Comparison of ENCODE assay signal across 25 cellular contexts in the genomic region with DNA sequence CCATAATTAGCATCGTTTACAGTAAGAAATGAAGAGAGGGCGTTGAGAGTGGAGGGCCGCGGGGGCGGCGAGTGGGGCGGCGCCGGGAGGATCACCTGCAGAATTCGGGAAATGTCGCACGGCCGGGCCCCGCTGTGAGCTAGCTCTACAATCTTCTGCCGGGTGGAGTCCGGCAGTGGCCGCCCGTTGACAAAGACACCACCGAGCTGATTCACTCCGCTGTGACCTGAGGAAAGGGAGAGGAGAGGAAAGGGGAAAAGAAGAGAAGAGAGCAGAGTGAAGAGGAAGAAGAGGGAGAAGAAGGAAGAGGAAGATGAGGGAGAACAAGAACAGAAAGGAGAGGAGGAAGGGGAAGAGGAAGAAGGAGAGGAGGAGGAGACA. TPM values are rescaled to one million over a fixed set of nuclear protein-coding genes. Genes with fewer than 3 reads are reported as not detected.
DNase-seq lines count a peak whose midpoint lies in the region; ATAC-seq, FAIRE-seq and TF ChIP-seq lines count a peak whose summit lies in the region.
"Had no signal": no experiment of that assay in that cellular context is flagged by ENCODE, and none has a peak within 500 bp of the region (broad histone marks: within the 10 kb centered on the region; RNA-seq: fewer than 3 reads in every experiment).

No MANE protein-coding gene starts in this region.

- ATAC-seq in HG02642 (IDR thresholded peaks at IDR 0.05; ENCODE audit: poor library complexity, unreplicated experiment) = no peak
- ATAC-seq: activated T-helper 17 cell treated with anti-CD3 and anti-CD28 coated beads, Interleukin-2, amount 50 U/mL, for 72 hours; left ventricle myocardium superior; stimulated activated naive CD8-positive, alpha-beta T cell treated with anti-CD3 and anti-CD28 coated beads, Interleukin-15, Interleukin-2, amounts not matched to agents 100 U/mL and 50 U/mL, for 24 hours had no signal

- H3K9me3 Mint-ChIP-seq in neural crest cell = no peaks in the 10 kb centered on the region
- H3K9me3 Mint-ChIP-seq: activated T-helper 17 cell treated with anti-CD3 and anti-CD28 coated beads, Interleukin-2, amount 50 U/mL, for 72 hours had no signal

- no peaks in the 10 kb centered on the region for H3K4me1 ChIP-seq in HEK293 (ENCODE audit: control insufficient read depth, insufficient read depth, low read length)
- H3K4me1 ChIP-seq in endocrine pancreas (ENCODE audit: control insufficient read depth, insufficient read depth, low read length) = peaks cover 8% of the 10 kb centered on the region
- H3K4me1 ChIP-seq in small intestine (ENCODE audit: control insufficient read depth in 2 of 2, insufficient read depth in 1 of 2, low read depth in 1 of 2, low read length in 1 of 2) = peaks cover 0 to 3% of the 10 kb centered on the region in 2 donors
- H3K4me1 ChIP-seq: parathyroid adenoma had no signal

- H3K4me3 ChIP-seq in HEK293 (ENCODE audit: low read depth, low read length) (no peak overlapping the region), endocrine pancreas (ENCODE audit: control insufficient read depth, insufficient read depth, low read length) (peak overlapping the region; percentile 84), small intestine (ENCODE audit: low read depth in 1 of 2, low read length in 2 of 2) (no peak overlapping the region)
- H3K4me3 ChIP-seq: adrenal gland, tibial nerve had no signal

- H3K27ac ChIP-seq in HEK293 (ENCODE audit: extremely low read depth, low read depth, low read length) (no peak overlapping the region), small intestine (ENCODE audit: low read depth in 1 of 2, low read length in 1 of 2) (no peak overlapping the region)
- H3K27ac ChIP-seq: adrenal gland, parathyroid adenoma, tibial nerve had no signal

- peak overlapping the region; percentile 91 for H3K4me3 Mint-ChIP-seq in neural crest cell

- POLR2A ChIA-PET in HEK293 (lab: Yijun Ruan, JAX) = no interaction called here

- CTCF ChIA-PET in HEK293 (lab: Yijun Ruan, JAX) = interaction anchor here (0.7 to 1.2 kb wide), 2 partner anchors 161 to 631 kb away, joined by 3 read pairs; no protein-coding TSS in a partner anchor

- peaks cover 63% of the 10 kb centered on the region for H3K4me1 Mint-ChIP-seq in neural crest cell

- H3K36me3 ChIP-seq in HEK293 (ENCODE audit: control insufficient read depth in 2 of 2, insufficient read depth in 1 of 2, low read length in 2 of 2) (peaks cover 4 to 84% of the 10 kb centered on the region in 2 experiments; a peak in 2 of 3 replicates), endocrine pancreas (ENCODE audit: control insufficient read depth, insufficient read depth, low read length) (peaks cover 15% of the 10 kb centered on the region), small intestine (ENCODE audit: control insufficient read depth in 2 of 2, insufficient read depth in 2 of 2, low read length in 2 of 2) (no peaks in the 10 kb centered on the region)
- H3K36me3 ChIP-seq: adrenal gland, tibial nerve had no signal

- peaks cover 42% of the 10 kb centered on the region for H3K36me3 Mint-ChIP-seq in neural crest cell (ENCODE audit: low read depth)
- H3K36me3 Mint-ChIP-seq: CD8-positive, alpha-beta memory T cell had no signal

- H3K27me3 ChIP-seq in endocrine pancreas (ENCODE audit: control insufficient read depth, insufficient read depth, low read length) (no peaks in the 10 kb centered on the region), small intestine (ENCODE audit: control insufficient read depth in 2 of 2, insufficient read depth in 2 of 2, low read length in 2 of 2) (peaks cover 11 to 68% of the 10 kb centered on the region in 2 donors)

- peak; percentile 34 for DNase-seq in GM10266 (ENCODE audit: extremely low spot score)
- peak; percentile 8 for DNase-seq in neural crest cell (ENCODE audit: low read depth, low spot score)
- DNase-seq in small intestine = no peak
- no peak for DNase-seq in activated CD8-positive, alpha-beta memory T cell treated with anti-CD3 and anti-CD28 coated beads, Interleukin-2, amount 50 U/mL, for 4 hours
- DNase-seq: activated CD4-positive, CD25-positive, alpha-beta regulatory T cell; CD8-positive, alpha-beta memory T cell; central memory CD4-positive, alpha-beta T cell; DMS79 treated with DMSO at 0.1 percent for 48 hours; effector CD4-positive, alpha-beta T cell; left ventricle myocardium superior; NCI-H1105 treated with DMSO at 0.1 percent for 48 hours; NCI-H526 treated with DMSO at 0.1 percent for 48 hours; SHP77; stimulated activated naive CD8-positive, alpha-beta T cell treated with anti-CD3 and anti-CD28 coated beads, Interleukin-15, Interleukin-2, amounts not matched to agents 100 U/mL and 50 U/mL, for 24 hours had no signal

- TF ChIP-seq CTCF in GM10266 (IDR thresholded peaks at IDR 0.05; ENCODE audit: control insufficient read depth, insufficient read depth, low read depth, missing control alignments) (no peak), HEK293 (tag by site-specific recombination; IDR thresholded peaks at IDR 0.05) (no peak), neural crest cell (conservative IDR thresholded peaks at IDR 0.05) (no peak)

- peak overlapping the region; percentile 89 for H3K27ac Mint-ChIP-seq in neural crest cell (ENCODE audit: unreplicated experiment)
- H3K27ac Mint-ChIP-seq: activated T-helper 17 cell treated with anti-CD3 and anti-CD28 coated beads, Interleukin-2, amount 50 U/mL, for 72 hours had no signal

- FAIRE-seq in small intestine (lab: Jason Lieb, UNC) = no peak
- FAIRE-seq: GM18507 had no signal

- no peaks in the 10 kb centered on the region for H3K9me3 ChIP-seq in HEK293 (ENCODE audit: control insufficient read depth, insufficient read depth, low read depth, low read length)
- no peaks in the 10 kb centered on the region for H3K9me3 ChIP-seq in endocrine pancreas (ENCODE audit: control insufficient read depth, low read length)
- no peaks in the 10 kb centered on the region for H3K9me3 ChIP-seq in small intestine (ENCODE audit: control insufficient read depth, low read depth)
- H3K9me3 ChIP-seq: adrenal gland, tibial nerve had no signal

- peaks cover 97% of the 10 kb centered on the region for H3K27me3 Mint-ChIP-seq in neural crest cell (ENCODE audit: low read depth)

- peak overlapping the region; percentile 90 for H3K9ac ChIP-seq in endocrine pancreas (ENCODE audit: control insufficient read depth, insufficient read depth, low read length)
- H3K9ac ChIP-seq: parathyroid adenoma had no signal

- WGBS in small intestine, 3 donors = 8 to 20% (median 15%) methylated on average over 20 of the region's 20 CpGs

TF ChIP-seq in HEK293, 187 proteins besides CTCF, POLR2A, EP300 and RAD21:
- TF ChIP-seq, protein P1, sequence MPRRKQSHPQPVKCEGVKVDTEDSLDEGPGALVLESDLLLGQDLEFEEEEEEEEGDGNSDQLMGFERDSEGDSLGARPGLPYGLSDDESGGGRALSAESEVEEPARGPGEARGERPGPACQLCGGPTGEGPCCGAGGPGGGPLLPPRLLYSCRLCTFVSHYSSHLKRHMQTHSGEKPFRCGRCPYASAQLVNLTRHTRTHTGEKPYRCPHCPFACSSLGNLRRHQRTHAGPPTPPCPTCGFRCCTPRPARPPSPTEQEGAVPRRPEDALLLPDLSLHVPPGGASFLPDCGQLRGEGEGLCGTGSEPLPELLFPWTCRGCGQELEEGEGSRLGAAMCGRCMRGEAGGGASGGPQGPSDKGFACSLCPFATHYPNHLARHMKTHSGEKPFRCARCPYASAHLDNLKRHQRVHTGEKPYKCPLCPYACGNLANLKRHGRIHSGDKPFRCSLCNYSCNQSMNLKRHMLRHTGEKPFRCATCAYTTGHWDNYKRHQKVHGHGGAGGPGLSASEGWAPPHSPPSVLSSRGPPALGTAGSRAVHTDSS (tag by site-specific recombination; IDR thresholded peaks at IDR 0.05) = peak; percentile 67
- TF ChIP-seq ZNF677 (tag by site-specific recombination; IDR thresholded peaks at IDR 0.05) = no peak

RNA-seq across cellular contexts. Expression of a gene that starts 8.5 kb away (rescaled TPM):
- 83.7 and 86.7 TPM in 2 replicates for total RNA-seq in neural crest cell
- polyA plus RNA-seq in small intestine = 1 to 10 TPM in 1 of 3 donors, under 1 TPM in 2; 0.88 to 1.4 (median 0.89) TPM
- total RNA-seq: activated CD8-positive, alpha-beta memory T cell treated with anti-CD3 and anti-CD28 coated beads for 36 hours; activated T-helper 17 cell treated with anti-CD3 and anti-CD28 coated beads, Interleukin-2, amount 50 U/mL, for 72 hours; CD8-positive, alpha-beta memory T cell; glomerular endothelial cell; left ventricle myocardium superior; T-helper 1 cell treated with Interleukin-12 subunit alpha and Interleukin-12 subunit beta and Interleukin-4 antibody, amounts not matched to agents 30 ng/mL and 1 ng/mL, for 36 hours; tibial nerve had no signal
- polyA plus RNA-seq: CD8-positive, alpha-beta memory T cell had no signal

Comparison
In these comparisons a context has a peak if more than half of its experiments do, and no peak if none do; other contexts are left out.
1. DNase-seq: peak in GM10266 (single experiment) and neural crest cell (single experiment); none in small intestine (single experiment) and activated CD8-positive, alpha-beta memory T cell treated with anti-CD3 and anti-CD28 coated beads, Interleukin-2, amount 50 U/mL, for 4 hours (single experiment).